ENCODE assay signal across 4 cellular contexts in the genomic region with DNA sequence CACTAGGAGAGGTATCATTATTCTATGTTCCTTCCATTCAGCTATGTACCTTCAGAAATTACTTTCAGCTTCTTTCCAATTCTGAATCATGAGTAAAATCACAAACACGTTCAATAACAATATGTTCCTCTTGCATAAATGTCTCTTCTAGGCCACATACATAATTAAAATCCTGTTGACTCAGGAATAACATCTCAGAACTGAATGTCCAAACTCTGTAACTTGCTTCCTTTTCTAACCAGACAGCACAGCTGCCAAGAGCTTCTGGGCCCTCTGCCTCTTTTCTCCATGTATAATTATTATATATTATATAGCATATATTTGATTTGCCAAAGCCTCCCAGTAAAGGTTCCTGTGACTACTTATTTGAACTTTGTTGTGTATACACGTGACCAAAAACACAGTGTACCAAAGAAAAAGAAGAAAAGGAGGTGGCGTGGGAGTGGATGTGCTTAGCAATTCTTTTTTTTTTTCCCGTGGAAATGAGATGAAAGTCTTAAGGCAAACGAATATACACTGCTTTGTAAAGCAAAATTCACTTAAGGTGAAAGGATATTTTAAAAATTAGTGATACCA. TPM values are rescaled to one million over a fixed set of nuclear protein-coding genes. Genes with fewer than 3 reads are reported as not detected.
"Had no signal": no experiment of that assay in that cellular context is flagged by ENCODE, and none has a peak within 500 bp of the region (broad histone marks: within the 10 kb centered on the region; RNA-seq: fewer than 3 reads in every experiment).

No MANE protein-coding gene starts in this region.

RNA-seq across cellular contexts. Expression of a gene that starts 45.9 kb away (rescaled TPM):
- total RNA-seq: activated CD4-positive, alpha-beta T cell treated with anti-CD3 and anti-CD28 coated beads, Interleukin-2, amount 10 ng/mL, durations not matched to agents 7 days and 5 days; activated CD8-positive, alpha-beta T cell treated with anti-CD3 and anti-CD28 coated beads, Interleukin-2, amount 10 ng/mL, durations not matched to agents 7 days and 5 days; activated naive CD8-positive, alpha-beta T cell treated with anti-CD3 and anti-CD28 coated beads, Interleukin-2, amount 10 ng/mL, durations not matched to agents 7 days and 5 days; T-helper 17 cell had no signal
